13 cellular contexts compared by ENCODE assay signal in genomic region chr2:8573234-8573941, GRCh38.
A peak's percentile ranks its signal among the peaks of the same experiment; 100 is the strongest.
DNase-seq lines count a peak whose midpoint lies in the region; ATAC-seq, FAIRE-seq and TF ChIP-seq lines count a peak whose summit lies in the region.
"Had no signal": no experiment of that assay in that cellular context is flagged by ENCODE, and none has a peak within 500 bp of the region (broad histone marks: within the 10 kb centered on the region; RNA-seq: fewer than 3 reads in every experiment).

No MANE protein-coding gene starts in this region.

- H3K4me1 Mint-ChIP-seq in CD14-positive monocyte: peaks cover 36% of the 10 kb centered on the region

- no peak overlapping the region for H3K27ac Mint-ChIP-seq in CD14-positive monocyte

- intact Hi-C loops in CD14-positive monocyte (cut with micrococcal nuclease): no loop called here
- intact Hi-C loops in HepG2 (cut with micrococcal nuclease; ENCODE audit: unreplicated experiment): loop anchor here (2.0 to 5.0 kb wide), 2 partner anchors 34 to 39 kb away; no protein-coding TSS in a partner anchor
- intact Hi-C loops in heart right ventricle (cut with DNase I): loop anchor here in 1 of 10 donors (10.0 kb wide), 1 partner anchor 89 kb away; no protein-coding TSS in a partner anchor

- CTCF ChIA-PET in HepG2 (lab: Yijun Ruan, JAX; ENCODE audit: low intra/inter-chr PET ratio, low total read pairs): no interaction called here

- POLR2A ChIA-PET in HepG2 (lab: Yijun Ruan, JAX): interaction anchor here (0.8 to 6.0 kb wide), 28 partner anchors 10 to 482 kb away, joined by 3 to 313 read pairs (median 6); partner anchors contain the start of gene ID2

- H4K20me1 ChIP-seq in HepG2 (ENCODE audit: insufficient read depth, low read length): no peaks in the 10 kb centered on the region

- H3K27ac ChIP-seq in HepG2 (ENCODE audit: extremely low read length, insufficient read depth, low read length) (peak overlapping the region; percentile 82), heart right ventricle (no peak overlapping the region)
- H3K27ac ChIP-seq: cardiac muscle cell, esophagus squamous epithelium, KMS-11 had no signal

- no peaks in the 10 kb centered on the region for H3K27me3 ChIP-seq in NT2/D1 (ENCODE audit: insufficient read depth, insufficient read length)
- peaks cover 0 to 2% of the 10 kb centered on the region in 2 experiments; a peak in 2 of 5 replicates for H3K27me3 ChIP-seq in HepG2 (ENCODE audit: control insufficient read depth in 1 of 2, insufficient read depth in 2 of 2, low read length in 2 of 2)
- no peaks in the 10 kb centered on the region for H3K27me3 ChIP-seq in heart right ventricle
- H3K27me3 ChIP-seq: cardiac muscle cell, esophagus squamous epithelium had no signal

- H3K4me3 Mint-ChIP-seq in CD14-positive monocyte: no peak overlapping the region

- FAIRE-seq in HepG2 (lab: Jason Lieb, UNC): no peak
- FAIRE-seq: RCC 7860 had no signal

- H3K36me3 ChIP-seq in NT2/D1 (ENCODE audit: insufficient read depth, insufficient read length, low read length) (no peaks in the 10 kb centered on the region), HepG2 (replicated peaks in 1 of 2; ENCODE audit: control insufficient read depth in 1 of 2, insufficient read depth in 2 of 2, low read length in 2 of 2) (no peaks in the 10 kb centered on the region), heart right ventricle (no peaks in the 10 kb centered on the region)
- H3K36me3 ChIP-seq: cardiac muscle cell, esophagus squamous epithelium had no signal

- H3K4me2 ChIP-seq in HepG2 (ENCODE audit: low read depth, low read length): peak overlapping the region; percentile 92
- H3K4me2 ChIP-seq: KMS-11 had no signal

- WGBS in HepG2 (ENCODE audit: low lambda C conversion rate): 6% methylated on average over 20 of the region's 22 CpGs
- WGBS in heart right ventricle, 2 donors: 95% methylated on average over 22 of the region's 22 CpGs

- in situ Hi-C loops in HepG2 (cut with HindIII; ENCODE audit: extremely low pct_ligation_motif_present, low pct_unique_long_range_greater_than_20kb): no loop called here

- H3K4me1 ChIP-seq in NT2/D1 (ENCODE audit: insufficient read depth, insufficient read length) (peaks cover 25% of the 10 kb centered on the region), HepG2 (ENCODE audit: insufficient read depth, low read length) (peaks cover 65% of the 10 kb centered on the region), heart right ventricle (peaks cover 0 to 37% (median 10%) of the 10 kb centered on the region in 9 donors)

- no peaks in the 10 kb centered on the region for H3K79me2 ChIP-seq in HepG2 (ENCODE audit: insufficient read depth, low read length)

- peaks cover 6 to 17% (median 16%) of the 10 kb centered on the region in 3 donors for H3K27me3 Mint-ChIP-seq in CD14-positive monocyte (ENCODE audit: low read depth in 3 of 3)

- no peak overlapping the region for H2AFZ ChIP-seq in HepG2 (ENCODE audit: low read length)

- TF ChIP-seq EP300 in HepG2 (IDR thresholded peaks at IDR 0.05; ENCODE audit: low read depth in 2 of 2, low read length in 2 of 2) (no peak; a peak in 1 of 4 replicates), HepG2 (CRISPR knock-in tag; IDR thresholded peaks at IDR 0.05; ENCODE audit: borderline replicate concordance) (no peak)

- TF ChIP-seq POLR2A in HepG2 (IDR thresholded peaks at IDR 0.05; ENCODE audit: insufficient read depth in 1 of 2, low read depth in 2 of 2, low read length in 2 of 2): no peak; a peak in 1 of 4 replicates

- peak overlapping the region; percentile 38 for H3K9ac ChIP-seq in NT2/D1 (ENCODE audit: insufficient read length, low read depth)
- H3K9ac ChIP-seq in HepG2 (ENCODE audit: insufficient read depth, low read depth, low read length): peak overlapping the region; percentile 68
- H3K9ac ChIP-seq: KMS-11 had no signal

- DNase-seq in CD14-positive monocyte (ENCODE audit: low spot score) (peak; percentile 43), NCI-H1105 treated with DMSO at 0.1 percent for 48 hours (lab: John Stamatoyannopoulos, UW) (peak; percentile 42), NT2/D1 (ENCODE audit: low read depth, low spot score) (no peak), HepG2 (ENCODE audit: low spot score) (peak; percentile 47), heart right ventricle (no peak), hepatic stellate cell (ENCODE audit: low spot score) (no peak)
- DNase-seq: esophagus squamous epithelium; stimulated activated naive CD8-positive, alpha-beta T cell treated with anti-CD3 and anti-CD28 coated beads, Interleukin-15, Interleukin-2, amounts not matched to agents 100 U/mL and 50 U/mL, for 24 hours had no signal

- no peak overlapping the region for H3K4me3 ChIP-seq in NT2/D1 (ENCODE audit: insufficient read length, low read depth)
- peak overlapping the region; percentile 51 to 71 (median 55) for H3K4me3 ChIP-seq in HepG2 (replicated peaks in 1 of 3; ENCODE audit: insufficient read depth in 1 of 3, low read depth in 2 of 3, low read length in 3 of 3)
- H3K4me3 ChIP-seq in heart right ventricle: no peak overlapping the region
- H3K4me3 ChIP-seq: cardiac muscle cell, esophagus squamous epithelium had no signal

- ATAC-seq in HepG2 (peak; percentile 24), heart right ventricle (no peak), HG03280 (IDR thresholded peaks at IDR 0.05; ENCODE audit: unreplicated experiment) (no peak), GM19397 (IDR thresholded peaks at IDR 0.05; ENCODE audit: unreplicated experiment) (no peak)
- ATAC-seq: stimulated activated naive CD8-positive, alpha-beta T cell treated with anti-CD3 and anti-CD28 coated beads, Interleukin-15, Interleukin-2, amounts not matched to agents 100 U/mL and 50 U/mL, for 24 hours had no signal

- H3K9me3 Mint-ChIP-seq in CD14-positive monocyte: peaks cover 0 to 6% (median 3%) of the 10 kb centered on the region in 7 donors

- BruUV-seq in HepG2 (replicated peaks; lab: Mats Ljungman, UMichigan): TSS peak; percentile 76

- H3K9me3 ChIP-seq in NT2/D1 (ENCODE audit: insufficient read depth, low read length) (no peaks in the 10 kb centered on the region), HepG2 (ENCODE audit: low read length) (no peaks in the 10 kb centered on the region), heart right ventricle (no peaks in the 10 kb centered on the region)
- H3K9me3 ChIP-seq: esophagus squamous epithelium had no signal

- TF ChIP-seq RAD21 in HepG2 (CRISPR knock-in tag; IDR thresholded peaks at IDR 0.05): no peak

- TF ChIP-seq CTCF in CD14-positive monocyte (IDR thresholded peaks at IDR 0.05) (no peak), HepG2 (CRISPR knock-in tag; IDR thresholded peaks at IDR 0.05) (no peak; the same call in 1 of the 2 replicates), heart right ventricle (IDR thresholded peaks at IDR 0.05) (no peak)

- peaks cover 0 to 6% of the 10 kb centered on the region in 2 donors for H3K36me3 Mint-ChIP-seq in CD14-positive monocyte

TF ChIP-seq in HepG2, 621 proteins besides CTCF, POLR2A, EP300 and RAD21 (continues in another document):
- 0 out of 2 replicates have a peak, but pooled peaks have one; percentile 12 for TF ChIP-seq ZC3H13 (CRISPR knock-in tag; IDR thresholded peaks at IDR 0.05)
- TF ChIP-seq, protein P1, sequence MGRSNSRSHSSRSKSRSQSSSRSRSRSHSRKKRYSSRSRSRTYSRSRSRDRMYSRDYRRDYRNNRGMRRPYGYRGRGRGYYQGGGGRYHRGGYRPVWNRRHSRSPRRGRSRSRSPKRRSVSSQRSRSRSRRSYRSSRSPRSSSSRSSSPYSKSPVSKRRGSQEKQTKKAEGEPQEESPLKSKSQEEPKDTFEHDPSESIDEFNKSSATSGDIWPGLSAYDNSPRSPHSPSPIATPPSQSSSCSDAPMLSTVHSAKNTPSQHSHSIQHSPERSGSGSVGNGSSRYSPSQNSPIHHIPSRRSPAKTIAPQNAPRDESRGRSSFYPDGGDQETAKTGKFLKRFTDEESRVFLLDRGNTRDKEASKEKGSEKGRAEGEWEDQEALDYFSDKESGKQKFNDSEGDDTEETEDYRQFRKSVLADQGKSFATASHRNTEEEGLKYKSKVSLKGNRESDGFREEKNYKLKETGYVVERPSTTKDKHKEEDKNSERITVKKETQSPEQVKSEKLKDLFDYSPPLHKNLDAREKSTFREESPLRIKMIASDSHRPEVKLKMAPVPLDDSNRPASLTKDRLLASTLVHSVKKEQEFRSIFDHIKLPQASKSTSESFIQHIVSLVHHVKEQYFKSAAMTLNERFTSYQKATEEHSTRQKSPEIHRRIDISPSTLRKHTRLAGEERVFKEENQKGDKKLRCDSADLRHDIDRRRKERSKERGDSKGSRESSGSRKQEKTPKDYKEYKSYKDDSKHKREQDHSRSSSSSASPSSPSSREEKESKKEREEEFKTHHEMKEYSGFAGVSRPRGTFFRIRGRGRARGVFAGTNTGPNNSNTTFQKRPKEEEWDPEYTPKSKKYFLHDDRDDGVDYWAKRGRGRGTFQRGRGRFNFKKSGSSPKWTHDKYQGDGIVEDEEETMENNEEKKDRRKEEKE (IDR thresholded peaks at IDR 0.05): no peak
- TF ChIP-seq ZNF782 (CRISPR knock-in tag; IDR thresholded peaks at IDR 0.05; ENCODE audit: borderline replicate concordance): no peak
- no peak for TF ChIP-seq RFX3 (CRISPR knock-in tag; IDR thresholded peaks at IDR 0.05)
- TF ChIP-seq ZNF382 (CRISPR knock-in tag; IDR thresholded peaks at IDR 0.05; ENCODE audit: borderline replicate concordance): no peak
- TF ChIP-seq ZNF816 (CRISPR knock-in tag; IDR thresholded peaks at IDR 0.05; ENCODE audit: borderline replicate concordance): no peak
- TF ChIP-seq SNAPC5 (CRISPR knock-in tag; IDR thresholded peaks at IDR 0.05; ENCODE audit: borderline replicate concordance): no peak
- no peak for TF ChIP-seq ZNF3 (CRISPR knock-in tag; IDR thresholded peaks at IDR 0.05)

Comparison
In these comparisons a context has a peak if more than half of its experiments do, and no peak if none do; other contexts are left out.
1. DNase-seq: peak in CD14-positive monocyte (single experiment), NCI-H1105 treated with DMSO at 0.1 percent for 48 hours (single experiment) and HepG2 (single experiment); none in NT2/D1 (single experiment), heart right ventricle (0 of 2) and hepatic stellate cell (single experiment).
2. H3K4me3 ChIP-seq: peak in HepG2 (3 of 3); none in NT2/D1 (single experiment) and heart right ventricle (0 of 10).